ENCODE assay signal across 12 cellular contexts in genomic region chr17:11240041-11240801, GRCh38. TPM values are rescaled to one million over a fixed set of nuclear protein-coding genes. Genes with fewer than 3 reads are reported as not detected.
A peak's percentile ranks its signal among the peaks of the same experiment; 100 is the strongest.
DNase-seq lines count a peak whose midpoint lies in the region; ATAC-seq and TF ChIP-seq lines count a peak whose summit lies in the region.
"Had no signal": no experiment of that assay in that cellular context is flagged by ENCODE, and none has a peak within 500 bp of the region (broad histone marks: within the 10 kb centered on the region; RNA-seq: fewer than 3 reads in every experiment).

No MANE protein-coding gene starts in this region.

- H3K36me3 ChIP-seq in vagina, result no peaks in the 10 kb centered on the region

- no peak overlapping the region for H3K27ac Mint-ChIP-seq in activated naive CD8-positive, alpha-beta T cell treated with anti-CD3 and anti-CD28 coated beads, Interleukin-2, amount 10 ng/mL, durations not matched to agents 7 days and 5 days
- no peak overlapping the region for H3K27ac Mint-ChIP-seq in activated naive CD8-positive, alpha-beta T cell treated with anti-CD3 and anti-CD28 coated beads for 36 hours
- no peak overlapping the region for H3K27ac Mint-ChIP-seq in osteocyte (ENCODE audit: unreplicated experiment)
- H3K27ac Mint-ChIP-seq in naive thymus-derived CD8-positive, alpha-beta T cell, result no peak overlapping the region
- H3K27ac Mint-ChIP-seq: T-helper 1 cell treated with Interleukin-12 subunit alpha and Interleukin-12 subunit beta and Interleukin-4 antibody, amounts not matched to agents 30 μg/mL and 1 μg/mL, for 36 hours had no signal

- H3K27me3 Mint-ChIP-seq in activated naive CD8-positive, alpha-beta T cell treated with anti-CD3 and anti-CD28 coated beads, Interleukin-2, amount 10 ng/mL, durations not matched to agents 7 days and 5 days, result peaks cover 32% of the 10 kb centered on the region
- H3K27me3 Mint-ChIP-seq in activated naive CD8-positive, alpha-beta T cell treated with anti-CD3 and anti-CD28 coated beads for 36 hours, result peaks cover 52% of the 10 kb centered on the region
- peaks cover 58% of the 10 kb centered on the region for H3K27me3 Mint-ChIP-seq in osteocyte (ENCODE audit: unreplicated experiment)
- peaks cover 28 to 66% (median 47%) of the 10 kb centered on the region in 5 donors for H3K27me3 Mint-ChIP-seq in naive thymus-derived CD8-positive, alpha-beta T cell

- POLR2A ChIA-PET in activated naive CD8-positive, alpha-beta T cell treated with anti-CD3 and anti-CD28 coated beads, Interleukin-2, amount 10 ng/mL, durations not matched to agents 7 days and 5 days (lab: Charles Lee), result no interaction called here
- POLR2A ChIA-PET in naive thymus-derived CD8-positive, alpha-beta T cell (lab: Charles Lee), result no interaction called here

- H3K27ac ChIP-seq in vagina, result peak overlapping the region; percentile 36

- TF ChIP-seq POLR2A in vagina (IDR thresholded peaks at IDR 0.05), result no peak

- no peak for ATAC-seq in activated naive CD8-positive, alpha-beta T cell treated with anti-CD3 and anti-CD28 coated beads, Interleukin-2, amount 10 ng/mL, durations not matched to agents 7 days and 5 days (ENCODE audit: low read depth)
- no peak for ATAC-seq in naive thymus-derived CD8-positive, alpha-beta T cell

- H3K4me3 Mint-ChIP-seq in activated naive CD8-positive, alpha-beta T cell treated with anti-CD3 and anti-CD28 coated beads, Interleukin-2, amount 10 ng/mL, durations not matched to agents 7 days and 5 days, result no peak overlapping the region
- H3K4me3 Mint-ChIP-seq in activated naive CD8-positive, alpha-beta T cell treated with anti-CD3 and anti-CD28 coated beads for 36 hours, result no peak overlapping the region
- peak overlapping the region; percentile 34 for H3K4me3 Mint-ChIP-seq in osteocyte (ENCODE audit: unreplicated experiment)
- no peak overlapping the region for H3K4me3 Mint-ChIP-seq in naive thymus-derived CD8-positive, alpha-beta T cell
- H3K4me3 Mint-ChIP-seq: activated T-cell treated with anti-CD3 and anti-CD28 coated beads, Interleukin-2, amount 50 U/mL, for 4 hours; T-helper 1 cell treated with Interleukin-12 subunit alpha and Interleukin-12 subunit beta and Interleukin-4 antibody, amounts not matched to agents 30 μg/mL and 1 μg/mL, for 36 hours had no signal

- TF ChIP-seq CTCF in osteocyte (IDR thresholded peaks at IDR 0.05), result peak; percentile 51
- peak in 1 of 3 experiments; percentile 12 for TF ChIP-seq CTCF in vagina (IDR thresholded peaks at IDR 0.05)

- peaks cover 6% of the 10 kb centered on the region for H3K4me1 ChIP-seq in vagina

- H3K4me1 Mint-ChIP-seq in activated naive CD8-positive, alpha-beta T cell treated with anti-CD3 and anti-CD28 coated beads, Interleukin-2, amount 10 ng/mL, durations not matched to agents 7 days and 5 days, result peaks cover 3% of the 10 kb centered on the region
- no peaks in the 10 kb centered on the region for H3K4me1 Mint-ChIP-seq in activated naive CD8-positive, alpha-beta T cell treated with anti-CD3 and anti-CD28 coated beads for 36 hours
- peaks cover 7% of the 10 kb centered on the region for H3K4me1 Mint-ChIP-seq in osteocyte (ENCODE audit: unreplicated experiment)
- peaks cover 0 to 3% (median 0%) of the 10 kb centered on the region in 4 donors for H3K4me1 Mint-ChIP-seq in naive thymus-derived CD8-positive, alpha-beta T cell

- H3K4me3 ChIP-seq in vagina, result peak overlapping the region; percentile 36 to 66

- DNase-seq in activated naive CD8-positive, alpha-beta T cell treated with anti-CD3 and anti-CD28 coated beads, Interleukin-2, amount 10 ng/mL, durations not matched to agents 7 days and 5 days, result peak; percentile 28
- no peak for DNase-seq in activated naive CD8-positive, alpha-beta T cell treated with anti-CD3 and anti-CD28 coated beads for 36 hours
- peak in 26 of 51 donors; percentile 5 to 67 (median 38) for DNase-seq in hypothalamus (lab: John Stamatoyannopoulos, UW)
- DNase-seq in osteocyte (ENCODE audit: extremely low spot score, unreplicated experiment), result no peak
- no peak for DNase-seq in vagina (ENCODE audit: extremely low spot score in 2 of 2)
- no peak for DNase-seq in naive thymus-derived CD8-positive, alpha-beta T cell
- no peak for DNase-seq in NCI-H2029 (lab: John Stamatoyannopoulos, UW)
- no peak for DNase-seq in cortex of kidney (lab: John Stamatoyannopoulos, UW)
- DNase-seq: activated T-cell treated with anti-CD3 and anti-CD28 coated beads, Interleukin-2, amount 50 U/mL, for 4 hours; NCI-H510A treated with DMSO at 0.1 percent for 48 hours had no signal

- no peaks in the 10 kb centered on the region for H3K36me3 Mint-ChIP-seq in activated naive CD8-positive, alpha-beta T cell treated with anti-CD3 and anti-CD28 coated beads, Interleukin-2, amount 10 ng/mL, durations not matched to agents 7 days and 5 days
- peaks cover 1% of the 10 kb centered on the region for H3K36me3 Mint-ChIP-seq in activated naive CD8-positive, alpha-beta T cell treated with anti-CD3 and anti-CD28 coated beads for 36 hours
- H3K36me3 Mint-ChIP-seq in osteocyte (ENCODE audit: unreplicated experiment), result no peaks in the 10 kb centered on the region
- no peaks in the 10 kb centered on the region for H3K36me3 Mint-ChIP-seq in naive thymus-derived CD8-positive, alpha-beta T cell

- peaks cover 1% of the 10 kb centered on the region for H3K9me3 Mint-ChIP-seq in activated naive CD8-positive, alpha-beta T cell treated with anti-CD3 and anti-CD28 coated beads, Interleukin-2, amount 10 ng/mL, durations not matched to agents 7 days and 5 days
- peaks cover 1% of the 10 kb centered on the region for H3K9me3 Mint-ChIP-seq in activated naive CD8-positive, alpha-beta T cell treated with anti-CD3 and anti-CD28 coated beads for 36 hours
- no peaks in the 10 kb centered on the region for H3K9me3 Mint-ChIP-seq in osteocyte (ENCODE audit: unreplicated experiment)
- H3K9me3 Mint-ChIP-seq in naive thymus-derived CD8-positive, alpha-beta T cell, result peaks cover 0 to 19% (median 0%) of the 10 kb centered on the region in 9 donors
- H3K9me3 Mint-ChIP-seq: T-helper 1 cell treated with Interleukin-12 subunit alpha and Interleukin-12 subunit beta and Interleukin-4 antibody, amounts not matched to agents 30 μg/mL and 1 μg/mL, for 36 hours had no signal

- no peaks in the 10 kb centered on the region for H3K9me3 ChIP-seq in vagina

- no peaks in the 10 kb centered on the region for H3K27me3 ChIP-seq in vagina

- intact Hi-C loops in vagina (cut with DNase I), result no loop called here

RNA-seq across cellular contexts. Expression of gene SHISA6, which starts 0.8 kb away (rescaled TPM):
- total RNA-seq in activated naive CD8-positive, alpha-beta T cell treated with anti-CD3 and anti-CD28 coated beads, Interleukin-2, amount 10 ng/mL, durations not matched to agents 7 days and 5 days, result not detected
- not detected for total RNA-seq in activated naive CD8-positive, alpha-beta T cell treated with anti-CD3 and anti-CD28 coated beads for 36 hours
- 0.05 TPM in 1 of 2 replicates, not detected in the other for total RNA-seq in osteocyte
- 1.5 TPM for total RNA-seq in vagina
- not detected for total RNA-seq in naive thymus-derived CD8-positive, alpha-beta T cell
- not detected for polyA plus RNA-seq in naive thymus-derived CD8-positive, alpha-beta T cell
- total RNA-seq: activated T-cell treated with anti-CD3 and anti-CD28 coated beads, Interleukin-2, amount 50 U/mL, for 4 hours had no signal
- polyA plus RNA-seq: AG04450 had no signal

Comparison
In these comparisons a context has a peak if more than half of its experiments do, and no peak if none do; other contexts are left out.
1. DNase-seq: peak in activated naive CD8-positive, alpha-beta T cell treated with anti-CD3 and anti-CD28 coated beads, Interleukin-2, amount 10 ng/mL, durations not matched to agents 7 days and 5 days (single experiment) and hypothalamus (26 of 51); none in activated naive CD8-positive, alpha-beta T cell treated with anti-CD3 and anti-CD28 coated beads for 36 hours (single experiment), osteocyte (single experiment), vagina (0 of 2), naive thymus-derived CD8-positive, alpha-beta T cell (0 of 10), NCI-H2029 (single experiment) and cortex of kidney (single experiment).